Comparison of ENCODE assay signal across 8 cellular contexts in the genomic region with DNA sequence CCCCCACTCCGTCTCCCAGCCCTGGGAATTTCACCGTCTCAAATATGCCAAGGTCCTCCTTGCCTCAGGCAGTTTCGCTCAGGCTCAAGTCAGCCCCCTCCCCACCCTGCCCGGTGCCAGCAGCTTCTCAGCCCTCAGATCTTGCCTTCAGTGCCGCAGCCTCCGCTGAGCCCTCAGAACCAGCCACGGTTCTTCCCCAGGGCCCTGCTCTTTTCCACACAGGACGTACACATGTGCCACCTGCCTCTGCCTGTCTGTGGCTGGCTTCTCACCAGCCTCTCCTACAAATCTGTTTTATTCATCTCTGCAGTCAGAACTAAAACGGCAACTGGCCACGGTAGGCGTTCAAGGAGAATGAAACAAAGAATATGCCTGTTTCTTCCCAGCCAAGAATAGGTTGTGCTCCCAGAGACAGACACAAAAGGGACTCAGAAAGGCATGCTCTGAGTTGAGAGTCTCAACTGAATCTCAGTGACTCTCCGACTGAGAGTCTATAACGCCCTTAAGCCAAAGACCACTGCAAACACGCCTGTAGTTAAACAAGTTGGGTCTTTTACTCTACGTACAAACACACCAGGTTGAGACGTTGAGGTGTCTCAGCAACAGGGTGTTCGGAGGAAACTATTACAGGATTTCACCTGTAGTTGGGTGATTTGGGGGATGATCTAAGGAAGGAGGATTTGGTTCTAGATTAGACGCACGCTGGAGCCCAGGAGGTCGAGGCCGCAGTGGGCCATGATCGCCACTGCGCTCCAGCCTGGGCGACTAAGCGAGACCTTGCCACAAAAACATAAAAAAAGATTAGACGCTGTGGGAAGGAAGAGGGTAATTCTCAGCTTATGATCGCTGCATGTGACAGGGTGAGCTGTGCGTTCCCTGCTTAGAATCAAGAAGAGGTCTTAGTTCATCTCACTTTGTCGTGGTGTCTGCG. TPM values are rescaled to one million over a fixed set of nuclear protein-coding genes. Genes with fewer than 3 reads are reported as not detected.
DNase-seq lines count a peak whose midpoint lies in the region; ATAC-seq, FAIRE-seq and TF ChIP-seq lines count a peak whose summit lies in the region.

No MANE protein-coding gene starts in this region.

- no peaks in the 10 kb centered on the region for H3K9me3 Mint-ChIP-seq in stimulated activated effector memory CD8-positive, alpha-beta T cell treated with anti-CD3 and anti-CD28 coated beads, Interleukin-12 subunit alpha, Interleukin-12 subunit beta, amount 100 ng/mL, for 72 hours

- H3K4me3 ChIP-seq in WI38 (ENCODE audit: low read depth, low read length) (peak overlapping the region; percentile 77), right cardiac atrium (ENCODE audit: low read length) (peak overlapping the region; percentile 80)

- no peaks in the 10 kb centered on the region for H3K27me3 ChIP-seq in right cardiac atrium (ENCODE audit: control insufficient read depth, insufficient read depth)

- peak overlapping the region; percentile 89 for H3K4me3 Mint-ChIP-seq in stimulated activated effector memory CD8-positive, alpha-beta T cell treated with anti-CD3 and anti-CD28 coated beads, Interleukin-12 subunit alpha, Interleukin-12 subunit beta, amount 100 ng/mL, for 72 hours

- H3K4me1 ChIP-seq in right cardiac atrium (ENCODE audit: control insufficient read depth, insufficient read depth, low read length), result peaks cover 4% of the 10 kb centered on the region

- H3K4me1 Mint-ChIP-seq in stimulated activated effector memory CD8-positive, alpha-beta T cell treated with anti-CD3 and anti-CD28 coated beads, Interleukin-12 subunit alpha, Interleukin-12 subunit beta, amount 100 ng/mL, for 72 hours, result peaks cover 23% of the 10 kb centered on the region

- FAIRE-seq in HTR-8/SVneo (lab: Jason Lieb, UNC), result no peak

- intact Hi-C loops in right cardiac atrium (cut with DNase I), result no loop called here

- H3K27ac ChIP-seq in 22Rv1 (peak overlapping the region; percentile 93), right cardiac atrium (ENCODE audit: low read length) (no peak overlapping the region)

- DNase-seq in right cardiac atrium (peak in 2 of 3 donors; percentile 35 to 48), HTR-8/SVneo (ENCODE audit: insufficient read length, low spot score) (no peak), GM19238 (ENCODE audit: insufficient read length, low spot score) (no peak)
- DNase-seq in stimulated activated effector memory CD8-positive, alpha-beta T cell treated with anti-CD3 and anti-CD28 coated beads, Interleukin-12 subunit alpha, Interleukin-12 subunit beta, amount 100 ng/mL, for 72 hours (ENCODE audit: low spot score in 2 of 2), result no peak

- TF ChIP-seq CTCF in 22Rv1 (IDR thresholded peaks at IDR 0.05) (no peak), WI38 (IDR thresholded peaks at IDR 0.05; ENCODE audit: low read depth, low read length) (no peak)

- peaks cover 8% of the 10 kb centered on the region for H3K36me3 Mint-ChIP-seq in stimulated activated effector memory CD8-positive, alpha-beta T cell treated with anti-CD3 and anti-CD28 coated beads, Interleukin-12 subunit alpha, Interleukin-12 subunit beta, amount 100 ng/mL, for 72 hours

- H3K9me3 ChIP-seq in right cardiac atrium (ENCODE audit: control insufficient read depth, low read length), result no peaks in the 10 kb centered on the region

- ATAC-seq in GM21576 (IDR thresholded peaks at IDR 0.05; ENCODE audit: unreplicated experiment), result peak; percentile 6
- no peak for ATAC-seq in right cardiac atrium
- ATAC-seq in stimulated activated effector memory CD8-positive, alpha-beta T cell treated with anti-CD3 and anti-CD28 coated beads, Interleukin-12 subunit alpha, Interleukin-12 subunit beta, amount 100 ng/mL, for 72 hours, result peak; percentile 16
- ATAC-seq in HG02798 (IDR thresholded peaks at IDR 0.05; ENCODE audit: poor library complexity, unreplicated experiment), result no peak

- 69% methylated on average over 30 of the region's 30 CpGs for WGBS in right cardiac atrium

- peak overlapping the region; percentile 94 for H3K27ac Mint-ChIP-seq in stimulated activated effector memory CD8-positive, alpha-beta T cell treated with anti-CD3 and anti-CD28 coated beads, Interleukin-12 subunit alpha, Interleukin-12 subunit beta, amount 100 ng/mL, for 72 hours

RNA-seq across cellular contexts. Expression of a gene that starts 10.5 kb away (rescaled TPM):
- total RNA-seq in right cardiac atrium, result under 1 TPM in 1 of 4 donors, not detected in 3; 0.08 TPM
- polyA plus RNA-seq in right cardiac atrium, result 0.09 TPM

RNA-seq across cellular contexts. Expression of a gene that starts 13.9 kb away (rescaled TPM):
- 100 to 1,000 TPM; 211 to 288 (median 239) TPM for total RNA-seq in right cardiac atrium
- 252 TPM for polyA plus RNA-seq in right cardiac atrium

RNA-seq across cellular contexts. Expression of a gene that starts 41.4 kb away (rescaled TPM):
- not detected for total RNA-seq in right cardiac atrium
- not detected for polyA plus RNA-seq in right cardiac atrium

RNA-seq across cellular contexts. Expression of a gene that starts 41.6 kb away (rescaled TPM):
- total RNA-seq in right cardiac atrium, result 10 to 100 TPM; 23.9 to 31.3 (median 28.1) TPM
- polyA plus RNA-seq in right cardiac atrium, result 24.8 TPM

RNA-seq across cellular contexts. Expression of a gene that starts 43.4 kb away (rescaled TPM):
- total RNA-seq in right cardiac atrium, result not detected
- polyA plus RNA-seq in right cardiac atrium, result not detected

Comparison
In these comparisons a context has a peak if more than half of its experiments do, and no peak if none do; other contexts are left out.
1. ATAC-seq: peak in GM21576 (single experiment) and stimulated activated effector memory CD8-positive, alpha-beta T cell treated with anti-CD3 and anti-CD28 coated beads, Interleukin-12 subunit alpha, Interleukin-12 subunit beta, amount 100 ng/mL, for 72 hours (single experiment); none in right cardiac atrium (0 of 2) and HG02798 (single experiment).
2. DNase-seq: peak in right cardiac atrium (2 of 3); none in stimulated activated effector memory CD8-positive, alpha-beta T cell treated with anti-CD3 and anti-CD28 coated beads, Interleukin-12 subunit alpha, Interleukin-12 subunit beta, amount 100 ng/mL, for 72 hours (0 of 2), HTR-8/SVneo (single experiment) and GM19238 (single experiment).